In genomic region chr7:100158229-100159098, GRCh38 we compare ENCODE assay signal across 8 cellular contexts. TPM values are rescaled to one million over a fixed set of nuclear protein-coding genes. Genes with fewer than 3 reads are reported as not detected.
DNase-seq lines count a peak whose midpoint lies in the region; ATAC-seq and TF ChIP-seq lines count a peak whose summit lies in the region.

Gene TRAPPC14, minus strand, starts transcription at chr7:100158723. Its CDS starts 224 bp downstream, at chr7:100158499.

- POLR2A ChIA-PET in AG04449 (lab: Yijun Ruan, JAX) = interaction anchor here (1.0 to 1.3 kb wide), 3 partner anchors 10 to 17 kb away, joined by 3 to 9 read pairs (median 3); partner anchors contain the start of gene LAMTOR4
- POLR2A ChIA-PET in activated CD4-positive, alpha-beta T cell treated with anti-CD3 and anti-CD28 coated beads for 36 hours (lab: Charles Lee) = interaction anchor here (0.9 kb wide), 1 partner anchor 10 kb away, joined by 9 read pairs; the partner anchor contains the start of gene LAMTOR4

- DNase-seq in AG04449 (ENCODE audit: low read depth, low spot score) (no peak), NCI-H510A treated with DMSO at 0.1 percent for 48 hours (lab: John Stamatoyannopoulos, UW) (peak; percentile 67), cerebellum (ENCODE audit: low spot score) (peak; percentile 95), kidney epithelial cell (ENCODE audit: low read depth) (no peak)
- peak; percentile 96 for DNase-seq in activated CD4-positive, alpha-beta T cell treated with anti-CD3 and anti-CD28 coated beads for 36 hours
- DNase-seq in stimulated activated CD4-positive, alpha-beta T cell treated with anti-CD3 and anti-CD28 coated beads, Interleukin-15, amount 100 ng/mL, for 24 hours = peak; percentile 99

- H3K4me3 ChIP-seq in AG04449 (ENCODE audit: low read depth, low read length) (peak within 1 kb of the TSS; percentile 71), kidney epithelial cell (ENCODE audit: low read depth, low read length) (peak within 1 kb of the TSS; percentile 81)

- H3K27ac Mint-ChIP-seq in activated CD4-positive, alpha-beta T cell treated with anti-CD3 and anti-CD28 coated beads for 36 hours = peak within 1 kb of the TSS; percentile 84

- in situ Hi-C loops in GM18951 (cut with MboI; ENCODE audit: low sequenced_read_pairs, unreplicated experiment) = no loop called here

- TF ChIP-seq CTCF in AG04449 (IDR thresholded peaks at IDR 0.05; ENCODE audit: insufficient read depth, low read length, missing control alignments) (no peak), kidney epithelial cell (IDR thresholded peaks at IDR 0.05; ENCODE audit: insufficient read depth, low read length, poor library complexity, severe bottlenecking) (no peak)

- peaks cover 1% of the 10 kb centered on the region for H3K36me3 ChIP-seq in kidney epithelial cell (ENCODE audit: control insufficient read depth, insufficient read depth, low read length)

- H3K4me1 Mint-ChIP-seq in activated CD4-positive, alpha-beta T cell treated with anti-CD3 and anti-CD28 coated beads for 36 hours = peaks cover 51% of the 10 kb centered on the region

- CTCF ChIA-PET in AG04449 (lab: Yijun Ruan, JAX) = interaction anchor here (1.1 to 5.1 kb wide), 3 partner anchors 9 to 27 kb away, joined by 3 to 31 read pairs (median 3); no protein-coding TSS in a partner anchor
- CTCF ChIA-PET in activated CD4-positive, alpha-beta T cell treated with anti-CD3 and anti-CD28 coated beads for 36 hours (lab: Charles Lee) = interaction anchor here (0.5 to 1.6 kb wide), 5 partner anchors 11 to 464 kb away, joined by 3 to 4 read pairs (median 3); no protein-coding TSS in a partner anchor

- peak; percentile 90 for TF ChIP-seq POLR2A in GM18951 (IDR thresholded peaks at IDR 0.05; ENCODE audit: extremely low read depth, insufficient read depth, insufficient read length)

- H3K27me3 Mint-ChIP-seq in activated CD4-positive, alpha-beta T cell treated with anti-CD3 and anti-CD28 coated beads for 36 hours = no peaks in the 10 kb centered on the region

- no peaks in the 10 kb centered on the region for H3K9me3 Mint-ChIP-seq in activated CD4-positive, alpha-beta T cell treated with anti-CD3 and anti-CD28 coated beads for 36 hours (ENCODE audit: low read depth)

- intact Hi-C loops in activated CD4-positive, alpha-beta T cell treated with anti-CD3 and anti-CD28 coated beads for 36 hours (cut with DNase I, micrococcal nuclease) = loop anchor here (1.0 to 5.0 kb wide), 5 partner anchors 10 to 534 kb away; partner anchors contain the start of genes GPC2 (in 2 of the 2), LAMTOR4 (in 2 of the 2), STAG3 (in 2 of the 2) and GAL3ST4 (in 1 of the 2)

- peak within 1 kb of the TSS; percentile 76 for H3K4me3 Mint-ChIP-seq in activated CD4-positive, alpha-beta T cell treated with anti-CD3 and anti-CD28 coated beads for 36 hours

- no peaks in the 10 kb centered on the region for H3K27me3 ChIP-seq in kidney epithelial cell (ENCODE audit: control insufficient read depth, insufficient read depth, low read length)

- peak; percentile 49 for ATAC-seq in HG03378 (IDR thresholded peaks at IDR 0.05; ENCODE audit: unreplicated experiment)
- peak; percentile 82 for ATAC-seq in activated CD4-positive, alpha-beta T cell treated with anti-CD3 and anti-CD28 coated beads for 36 hours

- H3K36me3 Mint-ChIP-seq in activated CD4-positive, alpha-beta T cell treated with anti-CD3 and anti-CD28 coated beads for 36 hours (ENCODE audit: low read depth) = peaks cover 15% of the 10 kb centered on the region

RNA-seq across cellular contexts. Expression of gene TRAPPC14, which starts in this region (rescaled TPM):
- total RNA-seq in activated CD4-positive, alpha-beta T cell treated with anti-CD3 and anti-CD28 coated beads for 36 hours = 10 to 100 TPM; 15.0 to 17.6 TPM
- total RNA-seq in cerebellum (10.4 TPM), kidney epithelial cell (10.4 and 23.1 TPM in 2 replicates)

Comparison
In these comparisons a context has a peak if more than half of its experiments do, and no peak if none do; other contexts are left out.
1. DNase-seq: peak in NCI-H510A treated with DMSO at 0.1 percent for 48 hours (single experiment), activated CD4-positive, alpha-beta T cell treated with anti-CD3 and anti-CD28 coated beads for 36 hours (single experiment), cerebellum (single experiment) and stimulated activated CD4-positive, alpha-beta T cell treated with anti-CD3 and anti-CD28 coated beads, Interleukin-15, amount 100 ng/mL, for 24 hours (single experiment); none in AG04449 (single experiment) and kidney epithelial cell (single experiment).